Comparison of ENCODE assay signal across 8 cellular contexts in the genomic region with DNA sequence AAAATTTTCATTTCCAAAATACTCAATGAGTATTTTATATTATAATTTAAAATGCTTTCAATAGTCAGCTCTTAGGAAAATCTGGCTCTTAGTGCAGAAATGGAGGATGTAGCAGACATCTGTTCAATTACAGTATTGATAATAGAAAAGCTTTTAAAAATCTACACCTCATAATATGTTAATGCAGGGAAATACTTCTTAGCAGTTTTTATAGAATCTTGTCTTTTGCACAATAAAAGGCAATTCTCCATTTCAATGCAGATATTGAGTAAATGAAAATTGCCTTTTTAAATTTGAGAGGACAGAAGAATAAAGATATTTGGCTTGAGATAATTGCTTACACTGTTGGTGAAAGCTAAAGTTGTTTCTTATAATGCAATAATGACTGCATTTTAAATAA.
"Had no signal": no experiment of that assay in that cellular context is flagged by ENCODE, and none has a peak within 500 bp of the region (broad histone marks: within the 10 kb centered on the region; RNA-seq: fewer than 3 reads in every experiment).

No MANE protein-coding gene starts in this region.

- H3K9me3 ChIP-seq: HAP-1 had no signal

- DNase-seq: GM23248, GOT3, H7, H9, HCEC 1CT, HFFc6 had no signal

- H3K36me3 ChIP-seq: HAP-1 had no signal

- H3K4me3 Mint-ChIP-seq: H9, HFFc6 had no signal

- ATAC-seq: HCT116 had no signal

- H3K4me3 ChIP-seq: GM23248, HAP-1 had no signal

- H2AFZ ChIP-seq: GM23248 had no signal

- H3K27ac Mint-ChIP-seq: H9, HFFc6 had no signal

- H3K27ac ChIP-seq: GM23248 had no signal
